Comparison of ENCODE assay signal across 2 cellular contexts in the genomic region with DNA sequence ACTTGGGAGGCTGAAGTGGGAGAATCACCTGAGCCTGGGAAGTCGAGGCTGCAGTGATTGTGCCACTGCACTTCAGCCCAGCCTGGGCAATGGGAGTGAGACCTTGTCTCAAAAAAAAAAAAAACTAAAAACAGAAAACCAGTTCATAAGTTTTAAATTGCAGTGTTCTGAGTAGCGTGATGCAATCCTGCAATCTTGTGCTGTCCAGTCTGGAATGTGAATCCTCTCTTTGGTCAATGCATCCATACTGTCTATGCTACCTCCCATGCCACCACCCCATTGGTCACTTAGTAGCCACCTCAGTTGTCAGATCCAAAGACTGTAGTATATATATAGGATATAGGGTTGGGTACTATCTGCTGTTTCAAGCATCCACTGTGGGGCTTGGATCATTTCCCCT.
A peak's percentile ranks its signal among the peaks of the same experiment; 100 is the strongest.
TF ChIP-seq lines count a peak whose summit lies in the region.

No MANE protein-coding gene starts in this region.

TF ChIP-seq in A549, 52 proteins besides CTCF, POLR2A, EP300 and RAD21:
- no peak for TF ChIP-seq HEYL (CRISPR knock-in tag; IDR thresholded peaks at IDR 0.05)
- TF ChIP-seq CEBPB (IDR thresholded peaks at IDR 0.05) = peak; percentile 26 to 37; a peak in 2 of 4 replicates
- no peak for TF ChIP-seq FOXS1 (CRISPR knock-in tag; IDR thresholded peaks at IDR 0.05)
- TF ChIP-seq HOXA7 (CRISPR knock-in tag; IDR thresholded peaks at IDR 0.05) = no peak

TF ChIP-seq in IMR-90, 13 proteins besides CTCF, POLR2A, EP300 and RAD21:
- TF ChIP-seq SMC3 (IDR thresholded peaks at IDR 0.05; ENCODE audit: low read depth, low read length) (no peak), FOS (IDR thresholded peaks at IDR 0.05; ENCODE audit: low read depth, low read length) (no peak), MAFK (IDR thresholded peaks at IDR 0.05; ENCODE audit: low read depth, low read length) (no peak), RFX5 (IDR thresholded peaks at IDR 0.05; ENCODE audit: low read depth, low read length) (no peak), MAZ (IDR thresholded peaks at IDR 0.05; ENCODE audit: borderline replicate concordance, low read depth, low read length) (no peak), NFE2L2 (IDR thresholded peaks at IDR 0.05; ENCODE audit: low read depth, low read length) (no peak), CEBPB (IDR thresholded peaks at IDR 0.05; ENCODE audit: low read depth, low read length) (peak; percentile 78)
- TF ChIP-seq, protein P1, sequence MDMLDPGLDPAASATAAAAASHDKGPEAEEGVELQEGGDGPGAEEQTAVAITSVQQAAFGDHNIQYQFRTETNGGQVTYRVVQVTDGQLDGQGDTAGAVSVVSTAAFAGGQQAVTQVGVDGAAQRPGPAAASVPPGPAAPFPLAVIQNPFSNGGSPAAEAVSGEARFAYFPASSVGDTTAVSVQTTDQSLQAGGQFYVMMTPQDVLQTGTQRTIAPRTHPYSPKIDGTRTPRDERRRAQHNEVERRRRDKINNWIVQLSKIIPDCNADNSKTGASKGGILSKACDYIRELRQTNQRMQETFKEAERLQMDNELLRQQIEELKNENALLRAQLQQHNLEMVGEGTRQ (IDR thresholded peaks at IDR 0.05; ENCODE audit: low read depth, low read length) = no peak
TF ChIP-seq in IMR-90: peak in this region for 1.
